In the genomic region with DNA sequence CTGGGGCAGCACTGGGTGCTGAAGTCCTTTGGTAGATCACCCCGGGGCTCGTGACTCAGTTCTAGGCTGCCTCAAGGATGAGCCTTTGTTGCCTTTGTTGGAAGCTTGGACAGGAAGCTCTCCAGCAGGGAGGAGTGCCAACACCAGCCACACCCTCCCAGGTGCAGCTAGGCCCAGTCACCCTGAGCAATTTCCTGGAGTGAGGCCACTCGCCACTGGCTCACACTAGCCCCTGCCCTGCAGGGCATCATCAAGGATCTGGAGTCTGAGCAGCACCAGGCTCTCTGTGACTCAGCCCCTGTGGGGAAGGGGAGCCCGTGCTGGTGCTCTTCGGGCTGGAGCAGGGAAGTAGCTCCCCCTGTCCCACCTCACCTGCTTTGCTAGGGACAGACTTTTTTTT, we compare ENCODE assay signal across 10 cellular contexts. TPM values are rescaled to one million over a fixed set of nuclear protein-coding genes. Genes with fewer than 3 reads are reported as not detected.
A peak's percentile ranks its signal among the peaks of the same experiment; 100 is the strongest.
DNase-seq lines count a peak whose midpoint lies in the region; TF ChIP-seq lines count a peak whose summit lies in the region.
"Had no signal": no experiment of that assay in that cellular context is flagged by ENCODE, and none has a peak within 500 bp of the region (broad histone marks: within the 10 kb centered on the region; RNA-seq: fewer than 3 reads in every experiment).

No MANE protein-coding gene starts in this region.

- no peaks in the 10 kb centered on the region for H3K27me3 Mint-ChIP-seq in MCF 10A (ENCODE audit: insufficient read depth, unreplicated experiment)
- H3K27me3 Mint-ChIP-seq in neural progenitor cell (ENCODE audit: insufficient read depth, low read depth), result peaks cover 14% of the 10 kb centered on the region

- H3K4me3 Mint-ChIP-seq in MCF 10A (ENCODE audit: unreplicated experiment) (peak overlapping the region; percentile 43), neural progenitor cell (no peak overlapping the region)
- H3K4me3 Mint-ChIP-seq: stimulated activated naive CD8-positive, alpha-beta T cell treated with anti-CD3 and anti-CD28 coated beads, Interleukin-15, Interleukin-2, amounts not matched to agents 100 ng/mL and 50 ng/mL, for 24 hours had no signal

- peak overlapping the region; percentile 81 for H3K27ac Mint-ChIP-seq in MCF 10A (ENCODE audit: low read depth, unreplicated experiment)
- no peak overlapping the region for H3K27ac Mint-ChIP-seq in neural progenitor cell
- H3K27ac Mint-ChIP-seq: stimulated activated naive CD8-positive, alpha-beta T cell treated with anti-CD3 and anti-CD28 coated beads, Interleukin-15, Interleukin-2, amounts not matched to agents 100 ng/mL and 50 ng/mL, for 24 hours had no signal

- CTCF ChIA-PET in MCF 10A (lab: Yijun Ruan, JAX), result interaction anchor here (0.6 to 6.9 kb wide), 23 partner anchors 8 to 297 kb away, joined by 3 to 46 read pairs (median 4); no protein-coding TSS in a partner anchor

- no peak overlapping the region for H3K4me2 ChIP-seq in neural progenitor cell

- no peak overlapping the region for H3K27ac ChIP-seq in neural progenitor cell

- POLR2A ChIA-PET in MCF 10A (lab: Yijun Ruan, JAX), result interaction anchor here (0.6 to 3.5 kb wide), 26 partner anchors 10 to 242 kb away, joined by 3 to 44 read pairs (median 4); a partner anchor contains a TSS

- no peaks in the 10 kb centered on the region for H4K20me1 ChIP-seq in neural progenitor cell (ENCODE audit: low read depth)

- intact Hi-C loops in MCF 10A (cut with micrococcal nuclease), result loop anchor here (2.0 kb wide), 1 partner anchor 57 kb away; no protein-coding TSS in a partner anchor

- H3K36me3 Mint-ChIP-seq in MCF 10A (ENCODE audit: insufficient read depth, unreplicated experiment) (no peaks in the 10 kb centered on the region), neural progenitor cell (no peaks in the 10 kb centered on the region)

- peaks cover 2% of the 10 kb centered on the region for H3K4me1 ChIP-seq in neural progenitor cell

- no peaks in the 10 kb centered on the region for H3K9me3 ChIP-seq in neural progenitor cell (ENCODE audit: low read depth)

- no peak overlapping the region for H3K9ac ChIP-seq in neural progenitor cell

- peaks cover 46% of the 10 kb centered on the region for H3K4me1 Mint-ChIP-seq in MCF 10A (ENCODE audit: insufficient read depth, unreplicated experiment)
- H3K4me1 Mint-ChIP-seq in neural progenitor cell, result peaks cover 3% of the 10 kb centered on the region

- no peaks in the 10 kb centered on the region for H3K36me3 ChIP-seq in neural progenitor cell

- peaks cover under 1% of the 10 kb centered on the region for H3F3A ChIP-seq in neural progenitor cell (ENCODE audit: low read depth)

- H3K27me3 ChIP-seq in neural progenitor cell, result no peaks in the 10 kb centered on the region

- peak; percentile 97 for DNase-seq in ELR (ENCODE audit: low read depth)
- DNase-seq in NCI-H2196 (lab: John Stamatoyannopoulos, UW; ENCODE audit: unreplicated experiment), result peak; percentile 89
- peak; percentile 99 for DNase-seq in MCF 10A (ENCODE audit: unreplicated experiment)
- peak; percentile 34 for DNase-seq in neural progenitor cell (ENCODE audit: low spot score)
- no peak for DNase-seq in germinal center (ENCODE audit: low spot score)
- DNase-seq in activated gamma-delta T cell (lab: John Stamatoyannopoulos, UW), result no peak
- DNase-seq in SKM-1 treated with dmso at 0.1 percent for 144 hours (lab: John Stamatoyannopoulos, UW; ENCODE audit: unreplicated experiment), result no peak
- DNase-seq in HUDEP-2 (lab: John Stamatoyannopoulos, UW; ENCODE audit: unreplicated experiment in 76 of 76), result no peak
- DNase-seq: activated gamma-delta T cell treated with Interleukin-2 at 50 U/mL for 16 hours had no signal

- no TSS peak for BruUV-seq in MCF 10A (replicated peaks; lab: Mats Ljungman, UMichigan)

- H3K79me2 ChIP-seq in neural progenitor cell (ENCODE audit: low read depth), result no peaks in the 10 kb centered on the region

- no peak overlapping the region for H3K4me3 ChIP-seq in neural progenitor cell

- H3K9me3 Mint-ChIP-seq in MCF 10A (ENCODE audit: unreplicated experiment), result no peaks in the 10 kb centered on the region
- no peaks in the 10 kb centered on the region for H3K9me3 Mint-ChIP-seq in neural progenitor cell
- H3K9me3 Mint-ChIP-seq: stimulated activated naive CD8-positive, alpha-beta T cell treated with anti-CD3 and anti-CD28 coated beads, Interleukin-15, Interleukin-2, amounts not matched to agents 100 ng/mL and 50 ng/mL, for 24 hours had no signal

- H2AFZ ChIP-seq in neural progenitor cell (replicated peaks), result peak overlapping the region; percentile 14

- TF ChIP-seq CTCF in MCF 10A (IDR thresholded peaks at IDR 0.05; ENCODE audit: unreplicated experiment) (no peak), neural progenitor cell (IDR thresholded peaks at IDR 0.05) (no peak)

RNA-seq across cellular contexts. Expression of a gene that starts 6.7 kb away (rescaled TPM):
- total RNA-seq in MCF 10A (2022) (214 and 232 TPM in 2 replicates), neural progenitor cell (ENCODE audit: low replicate concordance) (27.5 and 54.0 TPM in 2 replicates)

Comparison
In these comparisons a context has a peak if more than half of its experiments do, and no peak if none do; other contexts are left out.
1. DNase-seq: peak in ELR (single experiment), NCI-H2196 (single experiment), MCF 10A (single experiment) and neural progenitor cell (single experiment); none in germinal center (single experiment), activated gamma-delta T cell (single experiment), SKM-1 treated with dmso at 0.1 percent for 144 hours (single experiment) and HUDEP-2 (0 of 76).